ENCODE assay signal across 12 cellular contexts in genomic region chr9:33124716-33125378, GRCh38. TPM values are rescaled to one million over a fixed set of nuclear protein-coding genes. Genes with fewer than 3 reads are reported as not detected.
DNase-seq lines count a peak whose midpoint lies in the region; ATAC-seq, FAIRE-seq and TF ChIP-seq lines count a peak whose summit lies in the region.
"Had no signal": no experiment of that assay in that cellular context is flagged by ENCODE, and none has a peak within 500 bp of the region (broad histone marks: within the 10 kb centered on the region; RNA-seq: fewer than 3 reads in every experiment).

No MANE protein-coding gene starts in this region.

- H3K27ac Mint-ChIP-seq in Caco-2 (ENCODE audit: unreplicated experiment) = peak overlapping the region; percentile 60

- no peak overlapping the region for H3K4me3 Mint-ChIP-seq in Caco-2 (ENCODE audit: unreplicated experiment)

- POLR2A ChIA-PET in Caco-2 (lab: Charles Lee) = no interaction called here

- intact Hi-C loops in Caco-2 (cut with micrococcal nuclease; ENCODE audit: unreplicated experiment) (no loop called here), head of caudate nucleus (cut with DNase I) (no loop called here), colonic mucosa (cut with DNase I) (no loop called here)

- H3K36me3 ChIP-seq in Caco-2 (ENCODE audit: control insufficient read depth, insufficient read depth, low read length) (peaks cover 6% of the 10 kb centered on the region), colonic mucosa (no peaks in the 10 kb centered on the region)

- H3K4me1 ChIP-seq in Caco-2 (peaks cover 40% of the 10 kb centered on the region), colonic mucosa (peaks cover 10% of the 10 kb centered on the region)

- TF ChIP-seq CTCF in Caco-2 (IDR thresholded peaks at IDR 0.05; ENCODE audit: insufficient read depth in 1 of 2, low read depth in 1 of 2, low read length in 1 of 2, severe bottlenecking in 1 of 2, unreplicated experiment in 1 of 2) (no peak), colonic mucosa (IDR thresholded peaks at IDR 0.05) (no peak)

- peak; percentile 98 for FAIRE-seq in GM19239 (lab: Jason Lieb, UNC)

- peaks cover 33% of the 10 kb centered on the region for H3K4me1 Mint-ChIP-seq in Caco-2 (ENCODE audit: low read depth, unreplicated experiment)

- no TSS peak for BruUV-seq in Caco-2 (replicated peaks; lab: Mats Ljungman, UMichigan)

- CTCF ChIA-PET in Caco-2 (lab: Charles Lee) = no interaction called here

- no peaks in the 10 kb centered on the region for H3K27me3 Mint-ChIP-seq in Caco-2 (ENCODE audit: insufficient read depth, unreplicated experiment)

- H3K9me3 ChIP-seq in Caco-2 (no peaks in the 10 kb centered on the region), colonic mucosa (no peaks in the 10 kb centered on the region)

- ATAC-seq in HG03175 (IDR thresholded peaks at IDR 0.05; ENCODE audit: unreplicated experiment) = peak; percentile 48
- ATAC-seq: left colon had no signal

- DNase-seq in Caco-2 (no peak), GM19239 (ENCODE audit: insufficient read length, low spot score) (no peak), head of caudate nucleus (peak in 28 of 42 donors; percentile 15 to 86 (median 46)), colonic mucosa (no peak), CD1c-positive myeloid dendritic cell (ENCODE audit: extremely low spot score) (no peak), UCSD-AML1 (lab: John Stamatoyannopoulos, UW; ENCODE audit: unreplicated experiment) (no peak), SIG-M5 (lab: John Stamatoyannopoulos, UW) (no peak)
- DNase-seq: left colon; stimulated activated CD4-positive, alpha-beta T cell treated with anti-CD3 and anti-CD28 coated beads, Interleukin-4, amount 100 ng/mL, for 24 hours had no signal

- H3K27ac ChIP-seq in colonic mucosa = no peak overlapping the region
- H3K27ac ChIP-seq: cardiac muscle cell, KMS-11 had no signal

- H3K9me3 Mint-ChIP-seq in Caco-2 (ENCODE audit: unreplicated experiment) = no peaks in the 10 kb centered on the region

- H3K4me3 ChIP-seq in Caco-2 (ENCODE audit: low read depth, low read length) (no peak overlapping the region), colonic mucosa (no peak overlapping the region)
- H3K4me3 ChIP-seq: cardiac muscle cell had no signal

- no peaks in the 10 kb centered on the region for H3K27me3 ChIP-seq in Caco-2 (replicated peaks; ENCODE audit: control insufficient read depth, insufficient read depth, low read length)
- no peaks in the 10 kb centered on the region for H3K27me3 ChIP-seq in colonic mucosa
- H3K27me3 ChIP-seq: cardiac muscle cell had no signal

- peaks cover 77% of the 10 kb centered on the region for H3K36me3 Mint-ChIP-seq in Caco-2 (ENCODE audit: insufficient read depth, unreplicated experiment)

- H3K9ac ChIP-seq in colonic mucosa (ENCODE audit: low read depth in 2 of 2, low read length in 2 of 2) = no peak overlapping the region
- H3K9ac ChIP-seq: KMS-11 had no signal

RNA-seq across cellular contexts. Expression of gene B4GALT1, which starts 42.3 kb away (rescaled TPM):
- total RNA-seq in Caco-2 (2022) (104 and 121 TPM in 2 replicates), colonic mucosa (10 to 100 TPM; 76.9 to 78.7 TPM)

RNA-seq across cellular contexts. Expression of gene SMU1, which starts 48.4 kb away (rescaled TPM):
- total RNA-seq in Caco-2 (2022) (23.6 TPM in 2 replicates), colonic mucosa (10 to 100 TPM; 17.4 to 18.7 TPM)

Comparison
In these comparisons a context has a peak if more than half of its experiments do, and no peak if none do; other contexts are left out.
1. DNase-seq: peak in head of caudate nucleus (28 of 42); none in Caco-2 (0 of 2), GM19239 (single experiment), colonic mucosa (single experiment), CD1c-positive myeloid dendritic cell (single experiment), UCSD-AML1 (single experiment) and SIG-M5 (single experiment).